ENCODE assay signal across 8 cellular contexts in genomic region chr3:48013288-48013980, GRCh38. TPM values are rescaled to one million over a fixed set of nuclear protein-coding genes. Genes with fewer than 3 reads are reported as not detected.
DNase-seq lines count a peak whose midpoint lies in the region; ATAC-seq and TF ChIP-seq lines count a peak whose summit lies in the region.

No MANE protein-coding gene starts in this region.

- H3K36me3 ChIP-seq in BJ (ENCODE audit: control insufficient read depth, insufficient read depth, low read length) (no peaks in the 10 kb centered on the region; the same call in 1 of the 2 replicates), muscle layer of duodenum (ENCODE audit: control insufficient read depth in 1 of 2, insufficient read depth in 2 of 2, low read length in 2 of 2) (no peaks in the 10 kb centered on the region)
- no peaks in the 10 kb centered on the region for H3K36me3 ChIP-seq in effector memory CD4-positive, alpha-beta T cell (ENCODE audit: control insufficient read depth, insufficient read depth, low read length)

- POLR2A ChIA-PET in BJ (lab: Charles Lee) = interaction anchor here (0.5 to 0.6 kb wide), 3 partner anchors 102 to 517 kb away, joined by 3 to 6 read pairs (median 3); no protein-coding TSS in a partner anchor

- CTCF ChIA-PET in BJ (lab: Yijun Ruan, JAX) = interaction anchor here (0.6 to 2.6 kb wide), 5 partner anchors 15 to 140 kb away, joined by 3 to 7 read pairs (median 6); no protein-coding TSS in a partner anchor

- DNase-seq in BJ (ENCODE audit: low read depth) (peak; percentile 40), NCI-H2029 (lab: John Stamatoyannopoulos, UW) (peak; percentile 75), UCSD-AML1 (lab: John Stamatoyannopoulos, UW; ENCODE audit: unreplicated experiment) (no peak), pons (ENCODE audit: low spot score) (no peak)
- no peak for DNase-seq in effector memory CD4-positive, alpha-beta T cell
- DNase-seq in activated T-cell treated with anti-CD3 and anti-CD28 coated beads, Interleukin-2, amount 50 U/mL, for 1 hour = no peak

- TF ChIP-seq CTCF in BJ (IDR thresholded peaks at IDR 0.05; ENCODE audit: insufficient read depth, low read depth, low read length) = no peak

- no peak overlapping the region for H3K4me3 ChIP-seq in BJ (ENCODE audit: low read depth, low read length)
- H3K4me3 ChIP-seq in effector memory CD4-positive, alpha-beta T cell (ENCODE audit: insufficient read depth, low read depth, low read length, poor library complexity, severe bottlenecking) = no peak overlapping the region
- no peak overlapping the region for H3K4me3 ChIP-seq in muscle layer of duodenum (ENCODE audit: low read depth in 1 of 2, low read length in 2 of 2)

- no peaks in the 10 kb centered on the region for H3K9me3 ChIP-seq in effector memory CD4-positive, alpha-beta T cell (ENCODE audit: control insufficient read depth, low read length)
- H3K9me3 ChIP-seq in muscle layer of duodenum (ENCODE audit: control insufficient read depth in 1 of 2, low read length in 2 of 2) = no peaks in the 10 kb centered on the region

- H3K27ac ChIP-seq in effector memory CD4-positive, alpha-beta T cell (ENCODE audit: insufficient read depth, low read length, poor library complexity, severe bottlenecking) = peak overlapping the region; percentile 21
- H3K27ac ChIP-seq in muscle layer of duodenum (ENCODE audit: low read length) = peak overlapping the region; percentile 59

- peaks cover 16% of the 10 kb centered on the region for H3K4me1 ChIP-seq in effector memory CD4-positive, alpha-beta T cell (ENCODE audit: control insufficient read depth, insufficient read depth, low read length, poor library complexity, severe bottlenecking)
- peaks cover 41 to 72% of the 10 kb centered on the region in 2 donors for H3K4me1 ChIP-seq in muscle layer of duodenum (ENCODE audit: control insufficient read depth in 1 of 2, insufficient read depth in 2 of 2, low read length in 2 of 2)

- H3K27me3 ChIP-seq in BJ (ENCODE audit: control insufficient read depth, insufficient read depth, low read length) (no peaks in the 10 kb centered on the region), muscle layer of duodenum (ENCODE audit: low read depth, low read length) (no peaks in the 10 kb centered on the region)
- H3K27me3 ChIP-seq in effector memory CD4-positive, alpha-beta T cell (replicated peaks; ENCODE audit: control insufficient read depth, insufficient read depth, low read length, poor library complexity, severe bottlenecking) = no peaks in the 10 kb centered on the region

- no peak for ATAC-seq in HG03159 (IDR thresholded peaks at IDR 0.05; ENCODE audit: unreplicated experiment)

RNA-seq across cellular contexts. Expression of gene MAP4, which starts 2.8 kb away (rescaled TPM):
- polyA plus RNA-seq in BJ (2011; rRNA removed) = 202 and 247 TPM in 2 replicates
- 135 and 166 TPM in 2 replicates for polyA minus RNA-seq in BJ (2011; rRNA and poly(A)+ RNA removed)

Comparison
In these comparisons a context has a peak if more than half of its experiments do, and no peak if none do; other contexts are left out.
1. DNase-seq: peak in BJ (single experiment) and NCI-H2029 (single experiment); none in effector memory CD4-positive, alpha-beta T cell (0 of 3), UCSD-AML1 (single experiment), activated T-cell treated with anti-CD3 and anti-CD28 coated beads, Interleukin-2, amount 50 U/mL, for 1 hour (single experiment) and pons (single experiment).